Comparison of ENCODE assay signal across 29 cellular contexts in genomic region chr12:23463172-23463571, GRCh38.
"Had no signal": no experiment of that assay in that cellular context is flagged by ENCODE, and none has a peak within 500 bp of the region (broad histone marks: within the 10 kb centered on the region; RNA-seq: fewer than 3 reads in every experiment).

No MANE protein-coding gene starts in this region.

- H3K27me3 ChIP-seq: stomach, suprapubic skin, testis, thyroid gland, tibial artery, tibial nerve, transverse colon, upper lobe of left lung, upper lobe of right lung, uterus, vagina had no signal

- H3K4me3 ChIP-seq: stomach, suprapubic skin, testis, thoracic aorta, thyroid gland, tibial artery, tibial nerve, transverse colon, upper lobe of left lung, upper lobe of right lung, uterus, vagina had no signal

- H3K4me1 Mint-ChIP-seq: stimulated activated effector memory CD8-positive, alpha-beta T cell treated with anti-CD3 and anti-CD28 coated beads, Interleukin-12 subunit alpha, Interleukin-12 subunit beta, amount 100 ng/mL, for 72 hours; stimulated activated memory B cell treated with anti-CD40 and anti-IgM and Interleukin-4, amounts not matched to agents 10 μg/mL and 1 μg/mL and 100 μg/mL, for 72 hours; stimulated activated naive B cell treated with anti-CD40 and anti-IgM and Interleukin-4, amounts not matched to agents 10 μg/mL and 1 μg/mL and 100 μg/mL, for 72 hours; stimulated activated naive CD8-positive, alpha-beta T cell treated with anti-CD3 and anti-CD28 coated beads, Interleukin-15, amount 100 ng/mL, for 72 hours had no signal

- H3K36me3 Mint-ChIP-seq: stimulated activated effector memory CD8-positive, alpha-beta T cell treated with anti-CD3 and anti-CD28 coated beads, Interleukin-12 subunit alpha, Interleukin-12 subunit beta, amount 100 ng/mL, for 72 hours had no signal

- H3K4me1 ChIP-seq: stomach, suprapubic skin, testis, thyroid gland, tibial artery, tibial nerve, transverse colon, upper lobe of left lung, upper lobe of right lung, uterus, vagina had no signal

- H3K27ac Mint-ChIP-seq: stimulated activated effector memory CD8-positive, alpha-beta T cell treated with anti-CD3 and anti-CD28 coated beads, Interleukin-12 subunit alpha, Interleukin-12 subunit beta, amount 100 ng/mL, for 72 hours; stimulated activated memory B cell treated with anti-CD40 and anti-IgM and Interleukin-4, amounts not matched to agents 10 μg/mL and 1 μg/mL and 100 μg/mL, for 72 hours; stimulated activated naive B cell treated with anti-CD40 and anti-IgM and Interleukin-4, amounts not matched to agents 10 μg/mL and 1 μg/mL and 100 μg/mL, for 72 hours; stimulated activated naive CD8-positive, alpha-beta T cell treated with anti-CD3 and anti-CD28 coated beads, Interleukin-15, amount 100 ng/mL, for 72 hours; stimulated activated naive CD8-positive, alpha-beta T cell treated with anti-CD3 and anti-CD28 coated beads, Interleukin-15, Interleukin-2, amounts not matched to agents 100 ng/mL and 50 ng/mL, for 24 hours; type B pancreatic cell had no signal

- DNase-seq: stimulated activated CD4-positive, alpha-beta T cell treated with anti-CD3 and anti-CD28 coated beads, Interleukin-2, amount 100 ng/mL, for 48 hours; stimulated activated CD4-positive, alpha-beta T cell treated with anti-CD3 and anti-CD28 coated beads, Interleukin-4, amount 100 ng/mL, for 1 hour; stimulated activated CD4-positive, alpha-beta T cell treated with anti-CD3 and anti-CD28 coated beads, Interleukin-4, amount 100 ng/mL, for 24 hours; stimulated activated CD4-positive, alpha-beta T cell treated with anti-CD3 and anti-CD28 coated beads, Interleukin-4, amount 100 ng/mL, for 4 hours; stimulated activated CD8-positive, alpha-beta memory T cell treated with anti-CD3 and anti-CD28 coated beads, Interleukin-4, amount 100 ng/mL, for 48 hours; stimulated activated naive B cell treated with anti-CD40 and anti-IgM and Interleukin-4, amounts not matched to agents 10 μg/mL and 1 μg/mL and 100 μg/mL, for 72 hours; stimulated activated naive CD4-positive, alpha-beta T cell; stimulated activated naive CD4-positive, alpha-beta T cell treated with Interleukin-2 at 50 U/mL for 16 hours; stimulated activated naive CD8-positive, alpha-beta T cell treated with anti-CD3 and anti-CD28 coated beads, Interleukin-15, amount 100 ng/mL, for 72 hours; stimulated activated naive CD8-positive, alpha-beta T cell treated with anti-CD3 and anti-CD28 coated beads, Interleukin-15, Interleukin-2, amounts not matched to agents 100 U/mL and 50 U/mL, for 24 hours; stomach; substantia nigra; testis; thyroid gland; tibial artery; transverse colon; trophoblast cell; upper lobe of left lung; upper lobe of right lung; uterus had no signal

- FAIRE-seq: urothelium cell line had no signal

- H3K27me3 Mint-ChIP-seq: stimulated activated naive B cell treated with anti-CD40 and anti-IgM and Interleukin-4, amounts not matched to agents 10 μg/mL and 1 μg/mL and 100 μg/mL, for 72 hours; stimulated activated naive CD8-positive, alpha-beta T cell treated with anti-CD3 and anti-CD28 coated beads, Interleukin-15, amount 100 ng/mL, for 72 hours; stimulated activated naive CD8-positive, alpha-beta T cell treated with anti-CD3 and anti-CD28 coated beads, Interleukin-15, Interleukin-2, amounts not matched to agents 100 ng/mL and 50 ng/mL, for 24 hours; type B pancreatic cell had no signal

- H3K9me3 ChIP-seq: testis, thyroid gland, transverse colon, upper lobe of right lung, uterus, vagina had no signal

- ATAC-seq: stimulated activated effector memory CD8-positive, alpha-beta T cell treated with anti-CD3 and anti-CD28 coated beads, Interleukin-12 subunit alpha, Interleukin-12 subunit beta, amount 100 ng/mL, for 72 hours; stimulated activated memory B cell treated with anti-CD40 and anti-IgM and Interleukin-4, amounts not matched to agents 10 μg/mL and 1 μg/mL and 100 μg/mL, for 72 hours; stimulated activated naive B cell treated with anti-CD40 and anti-IgM and Interleukin-4, amounts not matched to agents 10 μg/mL and 1 μg/mL and 100 μg/mL, for 72 hours; stimulated activated naive CD8-positive, alpha-beta T cell treated with anti-CD3 and anti-CD28 coated beads, Interleukin-15, amount 100 ng/mL, for 72 hours; stimulated activated naive CD8-positive, alpha-beta T cell treated with anti-CD3 and anti-CD28 coated beads, Interleukin-15, Interleukin-2, amounts not matched to agents 100 U/mL and 50 U/mL, for 24 hours; upper lobe of right lung had no signal

- H3K27ac ChIP-seq: stomach, suprapubic skin, testis, thoracic aorta, thyroid gland, tibial artery, tibial nerve, transverse colon, upper lobe of left lung, upper lobe of right lung, uterus, vagina had no signal

- H3K36me3 ChIP-seq: stomach, suprapubic skin, thoracic aorta, thyroid gland, tibial artery, tibial nerve, transverse colon, upper lobe of left lung, upper lobe of right lung, uterus, vagina had no signal

- H3K4me3 Mint-ChIP-seq: stimulated activated effector memory CD8-positive, alpha-beta T cell treated with anti-CD3 and anti-CD28 coated beads, Interleukin-12 subunit alpha, Interleukin-12 subunit beta, amount 100 ng/mL, for 72 hours; stimulated activated memory B cell treated with anti-CD40 and anti-IgM and Interleukin-4, amounts not matched to agents 10 μg/mL and 1 μg/mL and 100 μg/mL, for 72 hours; stimulated activated naive B cell treated with anti-CD40 and anti-IgM and Interleukin-4, amounts not matched to agents 10 μg/mL and 1 μg/mL and 100 μg/mL, for 72 hours; stimulated activated naive CD8-positive, alpha-beta T cell treated with anti-CD3 and anti-CD28 coated beads, Interleukin-15, amount 100 ng/mL, for 72 hours; stimulated activated naive CD8-positive, alpha-beta T cell treated with anti-CD3 and anti-CD28 coated beads, Interleukin-15, Interleukin-2, amounts not matched to agents 100 ng/mL and 50 ng/mL, for 24 hours; type B pancreatic cell had no signal
